ENCODE assay signal across 8 cellular contexts in the genomic region with DNA sequence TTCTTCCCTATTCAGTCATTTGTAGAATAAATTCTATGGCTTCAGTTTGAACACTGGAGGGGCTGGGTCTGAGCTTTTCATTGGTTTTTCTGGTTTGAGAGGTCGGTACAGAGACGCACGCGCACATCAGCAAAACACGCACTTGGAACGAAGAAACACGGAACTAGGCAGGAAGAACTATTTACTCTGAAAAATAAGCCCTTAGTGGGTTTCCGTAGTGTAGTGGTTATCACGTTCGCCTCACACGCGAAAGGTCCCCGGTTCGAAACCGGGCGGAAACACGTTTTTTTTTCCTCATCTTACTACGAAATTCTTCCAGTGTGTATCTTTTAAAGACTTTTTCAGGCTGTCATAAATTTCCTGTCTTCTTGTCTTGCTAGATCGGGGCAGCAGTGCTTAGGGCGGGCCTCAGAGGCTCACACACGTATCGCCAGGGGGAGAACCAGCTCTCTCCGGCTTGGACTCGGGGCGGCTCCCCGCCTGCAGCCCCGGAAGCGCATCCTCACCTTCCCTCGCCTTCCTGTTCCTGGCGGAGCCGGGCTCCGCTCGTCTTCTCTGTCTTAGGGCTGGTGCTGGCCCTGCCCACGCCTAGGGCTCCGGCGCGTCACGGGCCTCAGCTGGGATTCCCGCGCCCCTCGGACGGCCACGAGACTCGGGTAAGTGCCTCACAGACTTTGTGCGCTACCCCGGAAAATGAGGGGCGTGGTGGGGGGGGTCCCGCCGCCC. TPM values are rescaled to one million over a fixed set of nuclear protein-coding genes. Genes with fewer than 3 reads are reported as not detected.
DNase-seq lines count a peak whose midpoint lies in the region; ATAC-seq and TF ChIP-seq lines count a peak whose summit lies in the region.

Gene HMGN4, plus strand, starts transcription at position 521 of the 726 bp plus-strand sequence. CDS start 6,841 bp downstream, outside the sequence.

- peaks cover 56% of the 10 kb centered on the region for H3K4me1 Mint-ChIP-seq in activated naive CD8-positive, alpha-beta T cell treated with anti-CD3 and anti-CD28 coated beads for 36 hours
- peaks cover 14% of the 10 kb centered on the region for H3K4me1 Mint-ChIP-seq in type B pancreatic cell (ENCODE audit: unreplicated experiment)

- peak within 1 kb of the TSS; percentile 60 for H3K4ac ChIP-seq in trophoblast cell (ENCODE audit: low read depth, low read length)

- peaks cover 31% of the 10 kb centered on the region for H3K36me3 Mint-ChIP-seq in activated naive CD8-positive, alpha-beta T cell treated with anti-CD3 and anti-CD28 coated beads for 36 hours
- peaks cover 1% of the 10 kb centered on the region for H3K36me3 Mint-ChIP-seq in type B pancreatic cell

- no peak within 1 kb of the TSS for H2AK5ac ChIP-seq in trophoblast cell (ENCODE audit: low read length)

- no peak within 1 kb of the TSS for H2BK12ac ChIP-seq in trophoblast cell (ENCODE audit: low read length)

- peak within 1 kb of the TSS; percentile 71 for H2BK5ac ChIP-seq in trophoblast cell (ENCODE audit: low read depth, low read length, poor library complexity)

- H3K4me1 ChIP-seq in trophoblast cell (ENCODE audit: control insufficient read depth in 1 of 2, insufficient read depth in 2 of 2, low read length in 2 of 2) = peaks cover 0 to 3% of the 10 kb centered on the region in 2 experiments

- peak within 1 kb of the TSS; percentile 99 for H3K27ac Mint-ChIP-seq in activated naive CD8-positive, alpha-beta T cell treated with anti-CD3 and anti-CD28 coated beads for 36 hours
- H3K27ac Mint-ChIP-seq in type B pancreatic cell = peak within 1 kb of the TSS; percentile 98

- H2BK120ac ChIP-seq in trophoblast cell (ENCODE audit: insufficient read depth, low read length, poor library complexity) = peak within 1 kb of the TSS; percentile 71

- WGBS in trophoblast cell (ENCODE audit: extremely low coverage, insufficient coverage, insufficient read length) = no CpG with 5 or more reads among the region's 49 CpGs

- H3K23ac ChIP-seq in trophoblast cell (ENCODE audit: low read length) = no peak within 1 kb of the TSS

- peak within 1 kb of the TSS; percentile 73 for H4K91ac ChIP-seq in trophoblast cell (ENCODE audit: low read depth, low read length)

- H3K27ac ChIP-seq in SU-DHL-6 (ENCODE audit: low read depth, low read length) (peak within 1 kb of the TSS; percentile 84), trophoblast cell (ENCODE audit: low read depth, low read length) (peak within 1 kb of the TSS; percentile 91)

- H3K9me3 Mint-ChIP-seq in activated naive CD8-positive, alpha-beta T cell treated with anti-CD3 and anti-CD28 coated beads for 36 hours = no peaks in the 10 kb centered on the region
- H3K9me3 Mint-ChIP-seq in type B pancreatic cell = no peaks in the 10 kb centered on the region

- H3K4me3 ChIP-seq in GM12864 (ENCODE audit: low read depth, low read length) (peak within 1 kb of the TSS; percentile 87), SU-DHL-6 (ENCODE audit: insufficient read depth, low read length, poor library complexity, severe bottlenecking) (peak within 1 kb of the TSS; percentile 97), trophoblast cell (ENCODE audit: low read depth, low read length) (peak within 1 kb of the TSS; percentile 85)

- no peaks in the 10 kb centered on the region for H3K9me2 ChIP-seq in SU-DHL-6 (replicated peaks; ENCODE audit: insufficient read depth, low read length)

- peak within 1 kb of the TSS; percentile 76 for H3K14ac ChIP-seq in trophoblast cell (ENCODE audit: low read length)

- H3K18ac ChIP-seq in trophoblast cell (ENCODE audit: low read length) = peak within 1 kb of the TSS; percentile 42

- peak; percentile 55 for ATAC-seq in HG02678 (IDR thresholded peaks at IDR 0.05; ENCODE audit: unreplicated experiment)
- peak; percentile 89 for ATAC-seq in Right ventricle myocardium inferior

- peak within 1 kb of the TSS; percentile 91 for H4K8ac ChIP-seq in trophoblast cell (ENCODE audit: low read depth, low read length)

- peaks cover 11% of the 10 kb centered on the region for H3K27me3 Mint-ChIP-seq in activated naive CD8-positive, alpha-beta T cell treated with anti-CD3 and anti-CD28 coated beads for 36 hours
- H3K27me3 Mint-ChIP-seq in type B pancreatic cell = peaks cover 7% of the 10 kb centered on the region

- H3K9me3 ChIP-seq in SU-DHL-6 (ENCODE audit: insufficient read depth, low read length) (no peaks in the 10 kb centered on the region), trophoblast cell (ENCODE audit: insufficient read depth, low read depth, low read length) (no peaks in the 10 kb centered on the region)

- H4K12ac ChIP-seq in trophoblast cell (ENCODE audit: low read depth, low read length) = peak within 1 kb of the TSS; percentile 83

- peaks cover 12% of the 10 kb centered on the region for H3K36me3 ChIP-seq in SU-DHL-6 (ENCODE audit: low read length)
- H3K36me3 ChIP-seq in trophoblast cell (ENCODE audit: control insufficient read depth in 1 of 2, insufficient read depth in 2 of 2, low read length in 2 of 2) = peaks cover 0 to 5% of the 10 kb centered on the region in 2 experiments

- no peaks in the 10 kb centered on the region for H4K20me1 ChIP-seq in SU-DHL-6 (ENCODE audit: low read depth, low read length)

- H3K27me3 ChIP-seq in SU-DHL-6 (ENCODE audit: low read length) = no peaks in the 10 kb centered on the region
- no peaks in the 10 kb centered on the region for H3K27me3 ChIP-seq in trophoblast cell (ENCODE audit: insufficient read depth, low read length)

- peaks cover 56% of the 10 kb centered on the region for H3F3A ChIP-seq in SU-DHL-6 (ENCODE audit: insufficient read depth)

- intact Hi-C loops in Right ventricle myocardium inferior (cut with DNase I) = loop anchor here (1.0 to 10.0 kb wide), 5 partner anchors 15 to 937 kb away; partner anchors contain the start of gene ZNF184

- H3K79me2 ChIP-seq in SU-DHL-6 (ENCODE audit: insufficient read depth, low read length) (peaks cover 46% of the 10 kb centered on the region), trophoblast cell (ENCODE audit: control insufficient read depth, insufficient read depth, low read length, poor library complexity) (peaks cover 8% of the 10 kb centered on the region)

- peak within 1 kb of the TSS; percentile 95 for H3K9ac ChIP-seq in SU-DHL-6 (ENCODE audit: low read length)
- peak within 1 kb of the TSS; percentile 85 for H3K9ac ChIP-seq in trophoblast cell (ENCODE audit: low read length)

- H3K4me3 Mint-ChIP-seq in activated naive CD8-positive, alpha-beta T cell treated with anti-CD3 and anti-CD28 coated beads for 36 hours = peak within 1 kb of the TSS; percentile 94
- H3K4me3 Mint-ChIP-seq in type B pancreatic cell = peak within 1 kb of the TSS; percentile 93

- DNase-seq in GM12864 (ENCODE audit: low read depth) = peak; percentile 83
- peak; percentile 87 to 97 (median 89) for DNase-seq in NCI-H1417 (lab: John Stamatoyannopoulos, UW)
- DNase-seq in activated naive CD8-positive, alpha-beta T cell treated with anti-CD3 and anti-CD28 coated beads for 36 hours = peak; percentile 84
- DNase-seq in Right ventricle myocardium inferior (ENCODE audit: missing footprints) = peak; percentile 90
- peak; percentile 90 to 95 for DNase-seq in trophoblast cell
- DNase-seq in type B pancreatic cell (ENCODE audit: extremely low spot score, unreplicated experiment) = peak; percentile 86

- H3K79me1 ChIP-seq in trophoblast cell (ENCODE audit: low read length) = peaks cover 11% of the 10 kb centered on the region

- TF ChIP-seq CTCF in GM12864 (IDR thresholded peaks at IDR 0.05; ENCODE audit: low read depth, low read length, missing control alignments) (peak; percentile 16), SU-DHL-6 (IDR thresholded peaks at IDR 0.05; ENCODE audit: insufficient read depth, low read length, poor library complexity, severe bottlenecking) (no peak), type B pancreatic cell (conservative IDR thresholded peaks at IDR 0.05) (no peak)

- H3K4me2 ChIP-seq in SU-DHL-6 (ENCODE audit: low read depth, low read length, poor library complexity, severe bottlenecking) = peak within 1 kb of the TSS; percentile 85
- peak within 1 kb of the TSS; percentile 88 for H3K4me2 ChIP-seq in trophoblast cell (ENCODE audit: low read length)

- H2AFZ ChIP-seq in SU-DHL-6 (ENCODE audit: low read depth, low read length, severe bottlenecking) (peak within 1 kb of the TSS; percentile 94), trophoblast cell (ENCODE audit: insufficient read depth, low read length, poor library complexity) (peak within 1 kb of the TSS; percentile 77)

RNA-seq across cellular contexts. Expression of gene HMGN4, which starts in this region (rescaled TPM):
- 10 to 100 TPM; 89.2 to 90.1 TPM for total RNA-seq in activated naive CD8-positive, alpha-beta T cell treated with anti-CD3 and anti-CD28 coated beads for 36 hours
- total RNA-seq in Right ventricle myocardium inferior (29.0 TPM), type B pancreatic cell (ENCODE audit: low replicate concordance) (31.7 and 37.6 TPM in 2 replicates)
- polyA plus RNA-seq in trophoblast cell (2013) = 24.2 and 24.8 TPM in 2 replicates

Comparison
In these comparisons a context has a peak if more than half of its experiments do, and no peak if none do; other contexts are left out.
1. Peak in every context shown above with its lines: DNase-seq, ATAC-seq, H3K4me3 ChIP-seq and H3K27ac ChIP-seq.